Comparison of ENCODE assay signal across 8 cellular contexts in the genomic region with DNA sequence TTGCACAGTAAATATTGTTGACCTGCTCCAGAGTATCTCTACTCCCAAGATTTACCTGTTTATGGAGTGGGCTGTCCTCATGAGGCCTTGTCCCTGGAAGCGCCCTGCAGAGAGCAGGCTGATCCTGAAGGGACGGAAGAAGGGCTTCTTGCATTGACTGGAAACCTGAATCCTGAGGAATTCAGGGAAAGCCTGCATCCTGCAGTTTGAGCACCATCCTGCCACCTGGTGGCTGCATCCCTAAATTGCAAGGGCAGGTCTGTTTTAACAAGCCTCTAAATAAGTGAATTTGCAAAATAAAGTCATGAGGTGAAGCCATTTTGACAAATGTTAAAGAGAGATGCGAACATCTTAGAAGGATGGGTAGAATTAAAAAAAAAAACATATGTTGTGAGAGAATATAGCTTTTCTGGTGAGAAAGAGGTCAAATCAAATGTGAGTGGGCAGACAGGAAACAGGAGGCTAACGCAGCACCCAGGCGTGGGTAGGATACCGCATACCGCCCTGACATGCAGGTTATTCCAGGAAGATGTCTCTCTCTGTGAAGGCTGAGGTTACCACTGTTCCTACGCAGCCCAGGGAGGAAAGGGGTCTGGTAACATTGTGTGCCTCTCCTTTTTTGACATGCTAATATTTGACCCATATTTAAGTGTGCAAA.
DNase-seq lines count a peak whose midpoint lies in the region; ATAC-seq and TF ChIP-seq lines count a peak whose summit lies in the region.

No MANE protein-coding gene starts in this region.

- no peak overlapping the region for H3K9ac ChIP-seq in mesendoderm (ENCODE audit: low read length)

- H3K27me3 ChIP-seq in BJ (ENCODE audit: control insufficient read depth, insufficient read depth, low read length) = no peaks in the 10 kb centered on the region
- H3K27me3 ChIP-seq in mesendoderm (ENCODE audit: insufficient read depth, low read length, poor library complexity) = no peaks in the 10 kb centered on the region
- H3K27me3 ChIP-seq in tibial nerve = no peaks in the 10 kb centered on the region

- no peak overlapping the region for H3K4me3 Mint-ChIP-seq in HFFc6

- H4K8ac ChIP-seq in mesendoderm (ENCODE audit: low read depth, low read length) = no peak overlapping the region

- peaks cover 6% of the 10 kb centered on the region for H3K27me3 Mint-ChIP-seq in HFFc6 (ENCODE audit: insufficient read depth)

- no peaks in the 10 kb centered on the region for H3K4me1 ChIP-seq in mesendoderm (ENCODE audit: control insufficient read depth, low read depth, low read length)
- H3K4me1 ChIP-seq in tibial nerve = no peaks in the 10 kb centered on the region

- TF ChIP-seq CTCF in BJ (IDR thresholded peaks at IDR 0.05; ENCODE audit: insufficient read depth, low read depth, low read length) = peak; percentile 59
- peak; percentile 85 for TF ChIP-seq CTCF in HFFc6 (IDR thresholded peaks at IDR 0.05)
- peak; percentile 51 for TF ChIP-seq CTCF in cardiac fibroblast (IDR thresholded peaks at IDR 0.05; ENCODE audit: low read depth, low read length)
- peak in 3 of 5 experiments; percentile 10 to 56 (median 15) for TF ChIP-seq CTCF in tibial nerve (IDR thresholded peaks at IDR 0.05)

- CTCF ChIA-PET in BJ (lab: Yijun Ruan, JAX) = interaction anchor here (0.6 to 1.7 kb wide), 4 partner anchors 11 to 25 kb away, joined by 3 to 8 read pairs (median 4); no protein-coding TSS in a partner anchor

- whole genome bisulfite sequencing in mesendoderm (ENCODE audit: extremely low coverage, insufficient coverage, low lambda C conversion rate) = no CpG with 5 or more reads among the region's 8 CpGs
- WGBS in tibial nerve, 2 donors = 76 to 81% methylated on average over 8 of the region's 8 CpGs

- no peak overlapping the region for H2BK15ac ChIP-seq in mesendoderm (replicated peaks; ENCODE audit: low read depth)

- no peaks in the 10 kb centered on the region; the same call in 1 of the 2 replicates for H3K9me3 Mint-ChIP-seq in HFFc6

- H3K4me1 Mint-ChIP-seq in HFFc6 (ENCODE audit: low read depth) = peaks cover 18% of the 10 kb centered on the region; the same call in 1 of the 2 replicates

- no peak overlapping the region for H2AK5ac ChIP-seq in mesendoderm (ENCODE audit: low read length)

- H2BK5ac ChIP-seq in mesendoderm (ENCODE audit: low read length) = no peak overlapping the region

- no peaks in the 10 kb centered on the region for H3K36me3 Mint-ChIP-seq in HFFc6 (ENCODE audit: low read depth)

- no peak for ATAC-seq in GM21381 (IDR thresholded peaks at IDR 0.05; ENCODE audit: unreplicated experiment)

- no peak overlapping the region for H3K4me2 ChIP-seq in mesendoderm (ENCODE audit: low read length)

- no peaks in the 10 kb centered on the region for H3K79me2 ChIP-seq in mesendoderm (ENCODE audit: control insufficient read depth, insufficient read depth, low read length)

- H3K36me3 ChIP-seq in BJ (ENCODE audit: control insufficient read depth, insufficient read depth, low read length) (no peaks in the 10 kb centered on the region), mesendoderm (ENCODE audit: control insufficient read depth, insufficient read depth, low read length) (no peaks in the 10 kb centered on the region), tibial nerve (no peaks in the 10 kb centered on the region)

- TF ChIP-seq POLR2A in tibial nerve (IDR thresholded peaks at IDR 0.05) = no peak

- TF ChIP-seq EP300 in tibial nerve (IDR thresholded peaks at IDR 0.05) = no peak

- no peak overlapping the region for H3K27ac Mint-ChIP-seq in HFFc6

- POLR2A ChIA-PET in BJ (lab: Charles Lee) = no interaction called here

- no peak overlapping the region for H3K56ac ChIP-seq in mesendoderm (ENCODE audit: low read length)

- H4K5ac ChIP-seq in mesendoderm (ENCODE audit: low read length) = no peak overlapping the region

- DNase-seq in BJ (ENCODE audit: low read depth) (no peak), HFFc6 (peak; percentile 21), T1000 (lab: John Stamatoyannopoulos, UW) (peak; percentile 6), cardiac fibroblast (ENCODE audit: low read depth in 2 of 2) (peak; percentile 41 to 50), mesendoderm (peak; percentile 94), tibial nerve (ENCODE audit: low spot score in 2 of 2) (no peak), midbrain (lab: John Stamatoyannopoulos, UW) (no peak)

- H3K4ac ChIP-seq in mesendoderm (ENCODE audit: low read depth, low read length) = no peak overlapping the region

- H3K9me3 ChIP-seq in tibial nerve = no peaks in the 10 kb centered on the region

- no peak overlapping the region for H3K23ac ChIP-seq in mesendoderm (ENCODE audit: low read length)

- H3K27ac ChIP-seq in mesendoderm (ENCODE audit: low read depth, low read length) (no peak overlapping the region), tibial nerve (no peak overlapping the region)

- no peak overlapping the region for H2BK120ac ChIP-seq in mesendoderm (ENCODE audit: low read depth, low read length)

- H3K79me1 ChIP-seq in mesendoderm (ENCODE audit: low read length) = no peaks in the 10 kb centered on the region

- no peak overlapping the region for H3K18ac ChIP-seq in mesendoderm (ENCODE audit: low read length)

- H3K4me3 ChIP-seq in BJ (ENCODE audit: low read depth, low read length) (no peak overlapping the region), cardiac fibroblast (replicated peaks in 1 of 2; ENCODE audit: low read depth in 2 of 2, low read length in 2 of 2) (no peak overlapping the region), mesendoderm (ENCODE audit: low read length) (no peak overlapping the region), tibial nerve (no peak overlapping the region)

Comparison
In these comparisons a context has a peak if more than half of its experiments do, and no peak if none do; other contexts are left out.
1. DNase-seq: peak in HFFc6 (single experiment), T1000 (single experiment), cardiac fibroblast (2 of 2) and mesendoderm (single experiment); none in BJ (single experiment), tibial nerve (0 of 2) and midbrain (single experiment).
2. CTCF ChIP-seq: peak in every context shown above with its lines; median percentile 85 in HFFc6; 59 in BJ; 51 in cardiac fibroblast; 15 in tibial nerve.